Comparison of ENCODE assay signal across 23 cellular contexts in genomic region chr17:48751733-48752398, GRCh38. TPM values are rescaled to one million over a fixed set of nuclear protein-coding genes. Genes with fewer than 3 reads are reported as not detected.
"Had no signal": no experiment of that assay in that cellular context is flagged by ENCODE, and none has a peak within 500 bp of the region (broad histone marks: within the 10 kb centered on the region; RNA-seq: fewer than 3 reads in every experiment).

No MANE protein-coding gene starts in this region.

- DNase-seq: activated CD4-positive, alpha-beta T cell treated with anti-CD3 and anti-CD28 coated beads for 1 hour; activated CD4-positive, alpha-beta T cell treated with anti-CD3 and anti-CD28 coated beads, Interleukin-2, amount 50 U/mL, for 4 hours; activated naive CD4-positive, alpha-beta T cell treated with anti-CD3 and anti-CD28 coated beads, Interleukin-2, amount 10 ng/mL, durations not matched to agents 7 days and 5 days; activated T-cell treated with anti-CD3 and anti-CD28 coated beads for 4 hours; cerebellar nuclear complex; effector memory CD4-positive, alpha-beta T cell; foreskin melanocyte; left cardiac atrium; lower lobe of right lung; naive B cell; pancreas; stimulated activated CD4-positive, alpha-beta T cell treated with anti-CD3 and anti-CD28 coated beads, Interleukin-15, amount 100 ng/mL, for 24 hours; stimulated activated CD4-positive, alpha-beta T cell treated with anti-CD3 and anti-CD28 coated beads, Interleukin-4, amount 100 ng/mL, for 24 hours; stimulated activated naive CD4-positive, alpha-beta T cell treated with Interleukin-2 at 50 U/mL for 16 hours; T-helper 1 cell; T1000; transverse colon had no signal

- H3K4me3 ChIP-seq: ascending aorta, breast epithelium, lower lobe of right lung, pancreas, transverse colon had no signal

- H3K36me3 ChIP-seq: ascending aorta, breast epithelium, lower lobe of right lung, pancreas, transverse colon had no signal

- ATAC-seq: activated T-helper 17 cell treated with anti-CD3 and anti-CD28 coated beads, Interleukin-2, amount 50 U/mL, for 72 hours; left cardiac atrium; lower lobe of right lung; pancreas had no signal

- FAIRE-seq: pancreas had no signal

- H3K4me1 ChIP-seq: breast epithelium, pancreas had no signal

- H3K9me3 ChIP-seq: ascending aorta, breast epithelium, lower lobe of right lung, pancreas, transverse colon had no signal

- H3K27ac ChIP-seq: ascending aorta, breast epithelium, lower lobe of right lung, pancreas, transverse colon had no signal

RNA-seq across cellular contexts. Expression of gene HOXB13, which starts 23.3 kb away (rescaled TPM):
- total RNA-seq: activated T-helper 17 cell treated with anti-CD3 and anti-CD28 coated beads, Interleukin-2, amount 50 U/mL, for 72 hours; ascending aorta; fibroblast of lung; left cardiac atrium; lower lobe of right lung; skeletal muscle tissue had no signal
- polyA plus RNA-seq: fibroblast of lung, pancreas had no signal

RNA-seq across cellular contexts. Expression of gene PRAC2, which starts 28.9 kb away (rescaled TPM):
- total RNA-seq: activated T-helper 17 cell treated with anti-CD3 and anti-CD28 coated beads, Interleukin-2, amount 50 U/mL, for 72 hours; ascending aorta; breast epithelium; fibroblast of lung; left cardiac atrium; lower lobe of right lung; pancreas; renal cortical epithelial cell; skeletal muscle tissue had no signal
- polyA plus RNA-seq: fibroblast of lung, pancreas had no signal

RNA-seq across cellular contexts. Expression of gene PRAC1, which starts 29.5 kb away (rescaled TPM):
- total RNA-seq: activated T-helper 17 cell treated with anti-CD3 and anti-CD28 coated beads, Interleukin-2, amount 50 U/mL, for 72 hours; ascending aorta; breast epithelium; fibroblast of lung; left cardiac atrium; lower lobe of right lung; pancreas; renal cortical epithelial cell; skeletal muscle tissue had no signal
- polyA plus RNA-seq: fibroblast of lung, pancreas had no signal
